In genomic region chr2:100072503-100072902, GRCh38 we compare ENCODE assay signal across 24 cellular contexts.
DNase-seq lines count a peak whose midpoint lies in the region; ATAC-seq and TF ChIP-seq lines count a peak whose summit lies in the region.
"Had no signal": no experiment of that assay in that cellular context is flagged by ENCODE, and none has a peak within 500 bp of the region (broad histone marks: within the 10 kb centered on the region; RNA-seq: fewer than 3 reads in every experiment).

No MANE protein-coding gene starts in this region.

- H3K36me3 ChIP-seq in heart left ventricle (no peaks in the 10 kb centered on the region), body of pancreas (replicated peaks in 1 of 2; ENCODE audit: insufficient read depth in 1 of 2, low read depth in 2 of 2) (no peaks in the 10 kb centered on the region)

- intact Hi-C loops in activated CD8-positive, alpha-beta T cell treated with anti-CD3 and anti-CD28 coated beads for 36 hours (cut with micrococcal nuclease) = no loop called here
- intact Hi-C loops in heart left ventricle (cut with DNase I) (no loop called here), right cardiac atrium (cut with DNase I) (no loop called here), body of pancreas (cut with DNase I) (no loop called here)

- no peaks in the 10 kb centered on the region for H3K9me3 ChIP-seq in heart left ventricle
- no peaks in the 10 kb centered on the region for H3K9me3 ChIP-seq in right cardiac atrium (ENCODE audit: control insufficient read depth, low read length)
- no peaks in the 10 kb centered on the region for H3K9me3 ChIP-seq in body of pancreas

- POLR2A ChIA-PET in activated CD8-positive, alpha-beta T cell treated with anti-CD3 and anti-CD28 coated beads, Interleukin-2, amount 10 ng/mL, durations not matched to agents 7 days and 5 days (lab: Charles Lee) = no interaction called here
- POLR2A ChIA-PET in activated CD8-positive, alpha-beta T cell treated with anti-CD3 and anti-CD28 coated beads for 36 hours (lab: Charles Lee) = no interaction called here

- CTCF ChIA-PET in activated CD8-positive, alpha-beta T cell treated with anti-CD3 and anti-CD28 coated beads, Interleukin-2, amount 10 ng/mL, durations not matched to agents 7 days and 5 days (lab: Charles Lee) = no interaction called here
- CTCF ChIA-PET in activated CD8-positive, alpha-beta T cell treated with anti-CD3 and anti-CD28 coated beads for 36 hours (lab: Charles Lee) = no interaction called here

- peaks cover 29% of the 10 kb centered on the region for H3K27me3 Mint-ChIP-seq in activated CD8-positive, alpha-beta T cell treated with anti-CD3 and anti-CD28 coated beads, Interleukin-2, amount 10 ng/mL, durations not matched to agents 7 days and 5 days (ENCODE audit: low read depth)
- peaks cover 6% of the 10 kb centered on the region for H3K27me3 Mint-ChIP-seq in activated CD8-positive, alpha-beta T cell treated with anti-CD3 and anti-CD28 coated beads for 36 hours
- H3K27me3 Mint-ChIP-seq: IgD-negative memory B cell had no signal

- H3K4me3 Mint-ChIP-seq in activated CD8-positive, alpha-beta T cell treated with anti-CD3 and anti-CD28 coated beads, Interleukin-2, amount 10 ng/mL, durations not matched to agents 7 days and 5 days = no peak overlapping the region
- H3K4me3 Mint-ChIP-seq in activated CD8-positive, alpha-beta T cell treated with anti-CD3 and anti-CD28 coated beads for 36 hours = no peak overlapping the region

- H3K4me1 Mint-ChIP-seq in activated CD8-positive, alpha-beta T cell treated with anti-CD3 and anti-CD28 coated beads, Interleukin-2, amount 10 ng/mL, durations not matched to agents 7 days and 5 days (ENCODE audit: low read depth) = peaks cover 23% of the 10 kb centered on the region
- H3K4me1 Mint-ChIP-seq in activated CD8-positive, alpha-beta T cell treated with anti-CD3 and anti-CD28 coated beads for 36 hours (ENCODE audit: low read depth) = peaks cover 29% of the 10 kb centered on the region

- H3K36me3 Mint-ChIP-seq in activated CD8-positive, alpha-beta T cell treated with anti-CD3 and anti-CD28 coated beads, Interleukin-2, amount 10 ng/mL, durations not matched to agents 7 days and 5 days (ENCODE audit: low read depth) = no peaks in the 10 kb centered on the region
- no peaks in the 10 kb centered on the region for H3K36me3 Mint-ChIP-seq in activated CD8-positive, alpha-beta T cell treated with anti-CD3 and anti-CD28 coated beads for 36 hours (ENCODE audit: low read depth)

- ATAC-seq in activated CD8-positive, alpha-beta T cell treated with anti-CD3 and anti-CD28 coated beads, Interleukin-2, amount 10 ng/mL, durations not matched to agents 7 days and 5 days = no peak
- ATAC-seq in activated CD8-positive, alpha-beta T cell treated with anti-CD3 and anti-CD28 coated beads for 36 hours = no peak
- ATAC-seq in heart left ventricle = peak in 3 of 4 donors; percentile 12 to 55 (median 25)
- peak; percentile 43 to 61 for ATAC-seq in right cardiac atrium
- no peak for ATAC-seq in body of pancreas
- ATAC-seq: HCT116 had no signal

- H3K4me1 ChIP-seq in heart left ventricle = peaks cover 0 to 34% (median 6%) of the 10 kb centered on the region in 12 donors
- H3K4me1 ChIP-seq in right cardiac atrium (ENCODE audit: control insufficient read depth, insufficient read depth, low read length) = peaks cover 4% of the 10 kb centered on the region
- peaks cover 23% of the 10 kb centered on the region for H3K4me1 ChIP-seq in body of pancreas

- no peak for DNase-seq in activated CD8-positive, alpha-beta T cell treated with anti-CD3 and anti-CD28 coated beads, Interleukin-2, amount 10 ng/mL, durations not matched to agents 7 days and 5 days
- DNase-seq in activated CD8-positive, alpha-beta T cell treated with anti-CD3 and anti-CD28 coated beads for 36 hours = no peak
- DNase-seq in heart left ventricle (no peak), right cardiac atrium (no peak), DMS79 treated with DMSO at 0.1 percent for 48 hours (lab: John Stamatoyannopoulos, UW) (no peak), OCI-M1 (lab: John Stamatoyannopoulos, UW) (no peak), NCI-H2081 treated with DMSO at 0.1 percent for 48 hours (lab: John Stamatoyannopoulos, UW) (no peak), body of pancreas (no peak)
- DNase-seq: 8988T; CD4-positive, CD25-positive, alpha-beta regulatory T cell; DMS153; NCI-H1048; NCI-H1417; NCI-H1694; NCI-H2171 treated with DMSO at 0.1 percent for 48 hours; NCI-H345; NCI-H510A treated with DMSO at 0.1 percent for 48 hours; PC-9; RPMI8226; SHP77 treated with DMSO at 0.1 percent for 48 hours had no signal

- no peak for TF ChIP-seq CTCF in activated CD8-positive, alpha-beta T cell treated with anti-CD3 and anti-CD28 coated beads for 36 hours (IDR thresholded peaks at IDR 0.05)
- no peak for TF ChIP-seq CTCF in heart left ventricle (IDR thresholded peaks at IDR 0.05)
- TF ChIP-seq CTCF in body of pancreas (IDR thresholded peaks at IDR 0.05) = no peak

- no peaks in the 10 kb centered on the region for H3K9me3 Mint-ChIP-seq in activated CD8-positive, alpha-beta T cell treated with anti-CD3 and anti-CD28 coated beads, Interleukin-2, amount 10 ng/mL, durations not matched to agents 7 days and 5 days (ENCODE audit: insufficient read depth)
- no peaks in the 10 kb centered on the region for H3K9me3 Mint-ChIP-seq in activated CD8-positive, alpha-beta T cell treated with anti-CD3 and anti-CD28 coated beads for 36 hours
- H3K9me3 Mint-ChIP-seq: CD4-positive, CD25-positive, alpha-beta regulatory T cell; IgD-negative memory B cell had no signal

- H3K27me3 ChIP-seq in heart left ventricle = no peaks in the 10 kb centered on the region
- no peaks in the 10 kb centered on the region for H3K27me3 ChIP-seq in right cardiac atrium (ENCODE audit: control insufficient read depth, insufficient read depth)
- H3K27me3 ChIP-seq in body of pancreas = no peaks in the 10 kb centered on the region

- H3K27ac ChIP-seq in heart left ventricle = peak overlapping the region in 8 of 12 donors; percentile 0 to 78 (median 39)
- H3K27ac ChIP-seq in right cardiac atrium (ENCODE audit: low read length) = peak overlapping the region; percentile 94
- H3K27ac ChIP-seq in body of pancreas = no peak overlapping the region
- H3K27ac ChIP-seq: HL-60, KMS-11, PC-9 had no signal

- 36 to 42% (median 41%) methylated on average over 3 of the region's 3 CpGs for WGBS in heart left ventricle, 4 donors
- 47% methylated on average over 3 of the region's 3 CpGs for WGBS in right cardiac atrium
- 78 to 80% methylated on average over 3 of the region's 3 CpGs for WGBS in body of pancreas, 2 donors

- TF ChIP-seq POLR2A in heart left ventricle (IDR thresholded peaks at IDR 0.05) (no peak), body of pancreas (IDR thresholded peaks at IDR 0.05) (no peak)

- H3K27ac Mint-ChIP-seq in activated CD8-positive, alpha-beta T cell treated with anti-CD3 and anti-CD28 coated beads, Interleukin-2, amount 10 ng/mL, durations not matched to agents 7 days and 5 days = peak overlapping the region; percentile 5
- H3K27ac Mint-ChIP-seq in activated CD8-positive, alpha-beta T cell treated with anti-CD3 and anti-CD28 coated beads for 36 hours = no peak overlapping the region

- H3K4me3 ChIP-seq in heart left ventricle (no peak overlapping the region), right cardiac atrium (ENCODE audit: low read length) (no peak overlapping the region), body of pancreas (no peak overlapping the region)
- H3K4me3 ChIP-seq: PC-9 had no signal

Comparison
In these comparisons a context has a peak if more than half of its experiments do, and no peak if none do; other contexts are left out.
1. ATAC-seq: peak in heart left ventricle (3 of 4) and right cardiac atrium (2 of 2); none in activated CD8-positive, alpha-beta T cell treated with anti-CD3 and anti-CD28 coated beads, Interleukin-2, amount 10 ng/mL, durations not matched to agents 7 days and 5 days (single experiment), activated CD8-positive, alpha-beta T cell treated with anti-CD3 and anti-CD28 coated beads for 36 hours (single experiment) and body of pancreas (single experiment).
2. H3K27ac ChIP-seq: peak in heart left ventricle (8 of 12) and right cardiac atrium (single experiment); none in body of pancreas (0 of 4).